1 cellular context compared by ENCODE assay signal in genomic region chr2:171147081-171147480, GRCh38.
TF ChIP-seq lines count a peak whose summit lies in the region.

No MANE protein-coding gene starts in this region.

TF ChIP-seq in K562, 482 proteins besides CTCF, POLR2A, EP300 and RAD21 (continued from another document):
- TF ChIP-seq, protein P1, sequence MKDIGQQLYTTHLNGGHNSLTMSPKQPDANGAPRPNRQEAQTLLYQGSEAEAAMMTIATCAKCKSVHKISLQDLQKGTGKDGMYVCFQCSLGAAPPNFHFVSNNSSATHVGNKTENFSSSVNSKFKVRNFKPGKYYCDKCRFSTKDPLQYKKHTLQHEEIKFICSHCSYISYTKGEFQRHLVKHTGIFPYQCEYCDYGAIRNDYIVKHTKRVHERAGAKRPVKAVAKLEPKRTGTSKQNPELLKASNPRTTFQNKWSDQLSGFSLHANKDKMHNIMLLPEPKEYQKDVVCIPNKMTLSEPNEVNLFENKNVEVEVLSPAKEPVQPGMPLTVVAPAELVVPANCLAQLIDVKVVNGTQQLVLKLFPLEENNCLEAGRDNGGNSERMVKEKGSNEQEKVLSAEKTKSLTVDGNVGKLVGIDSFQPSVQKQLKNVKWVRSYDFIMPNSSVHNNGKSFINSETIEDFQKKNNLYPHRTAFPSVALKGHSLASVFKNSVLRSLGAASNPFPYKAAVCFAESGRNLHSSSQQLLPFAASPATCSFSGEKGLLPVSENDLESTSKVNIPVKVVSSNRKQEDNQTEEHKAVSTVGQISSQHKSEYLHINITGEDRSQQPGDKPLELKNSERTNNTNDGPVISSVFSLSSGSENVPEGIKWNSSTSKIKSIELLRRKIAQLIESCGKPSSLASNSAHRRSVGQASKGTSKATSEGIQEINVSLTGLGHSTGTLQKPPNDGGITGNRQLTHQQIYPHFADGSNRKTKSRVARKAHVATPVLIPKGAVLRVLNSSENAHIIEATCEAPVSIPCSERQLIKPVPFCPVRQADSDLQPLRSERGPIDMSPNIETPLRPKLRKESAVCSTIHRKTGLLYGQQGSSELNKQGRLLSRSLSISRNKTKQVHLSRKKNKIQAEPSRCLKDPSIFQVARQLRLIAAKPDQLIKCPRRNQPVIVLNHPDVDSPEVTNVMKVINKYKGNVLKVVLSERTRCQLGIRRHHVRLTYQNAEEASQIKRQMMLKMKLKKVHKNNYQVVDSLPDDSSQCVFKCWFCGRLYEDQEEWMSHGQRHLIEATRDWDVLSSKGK (CRISPR knock-in tag; IDR thresholded peaks at IDR 0.05): no peak
- TF ChIP-seq ZNF644 (tag; IDR thresholded peaks at IDR 0.05; ENCODE audit: low read depth): no peak
TF ChIP-seq in K562: peak in this region for 0.
